Comparison of ENCODE assay signal across 15 cellular contexts in genomic region chr5:139869042-139869790, GRCh38.
"Had no signal": no experiment of that assay in that cellular context is flagged by ENCODE, and none has a peak within 500 bp of the region (broad histone marks: within the 10 kb centered on the region; RNA-seq: fewer than 3 reads in every experiment).

No MANE protein-coding gene starts in this region.

- DNase-seq: activated CD4-positive, alpha-beta T cell treated with anti-CD3 and anti-CD28 coated beads for 4 hours; activated CD8-positive, alpha-beta T cell treated with anti-CD3 and anti-CD28 coated beads for 36 hours; activated effector memory CD4-positive, alpha-beta T cell treated with anti-CD3 and anti-CD28 coated beads, Interleukin-2, amount 50 U/mL, for 16 hours; activated T-cell treated with anti-CD3 and anti-CD28 coated beads, Interleukin-2, amount 50 U/mL, for 48 hours; effector memory CD4-positive, alpha-beta T cell; foreskin fibroblast; midbrain; stimulated activated CD4-positive, alpha-beta T cell treated with anti-CD3 and anti-CD28 coated beads, Interleukin-12 subunit alpha, Interleukin-12 subunit beta, amount 100 ng/mL, for 4 hours; stimulated activated CD4-positive, alpha-beta T cell treated with anti-CD3 and anti-CD28 coated beads, Interleukin-2, amount 100 ng/mL, for 24 hours; stomach; T-helper 17 cell had no signal

- H3K27ac ChIP-seq: tibial nerve had no signal

- H3K27ac Mint-ChIP-seq: activated CD8-positive, alpha-beta T cell treated with anti-CD3 and anti-CD28 coated beads for 36 hours; T-helper 17 cell; WTC11 had no signal

- H3K4me3 Mint-ChIP-seq: activated CD8-positive, alpha-beta T cell treated with anti-CD3 and anti-CD28 coated beads for 36 hours; central memory CD8-positive, alpha-beta T cell; T-helper 17 cell; WTC11 had no signal

- H3K36me3 ChIP-seq: stomach, tibial nerve had no signal

- H3K27me3 ChIP-seq: stomach, tibial nerve had no signal

- ATAC-seq: activated CD8-positive, alpha-beta T cell treated with anti-CD3 and anti-CD28 coated beads for 36 hours; activated naive CD4-positive, alpha-beta T cell treated with anti-CD3 and anti-CD28 coated beads, Interleukin-2, amount 50 U/mL, for 72 hours; T-helper 17 cell; WTC11 had no signal

- H3K36me3 Mint-ChIP-seq: activated naive CD4-positive, alpha-beta T cell treated with anti-CD3 and anti-CD28 coated beads, Interleukin-2, amount 50 U/mL, for 72 hours; WTC11 had no signal

- H3K9me3 Mint-ChIP-seq: activated CD8-positive, alpha-beta T cell treated with anti-CD3 and anti-CD28 coated beads for 36 hours; activated naive CD4-positive, alpha-beta T cell treated with anti-CD3 and anti-CD28 coated beads, Interleukin-2, amount 50 U/mL, for 72 hours; central memory CD8-positive, alpha-beta T cell; WTC11 had no signal

- H3K4me3 ChIP-seq: stomach, tibial nerve had no signal

- H3K9me3 ChIP-seq: stomach, tibial nerve had no signal

- H3K4me1 Mint-ChIP-seq: central memory CD8-positive, alpha-beta T cell had no signal
